In the genomic region with DNA sequence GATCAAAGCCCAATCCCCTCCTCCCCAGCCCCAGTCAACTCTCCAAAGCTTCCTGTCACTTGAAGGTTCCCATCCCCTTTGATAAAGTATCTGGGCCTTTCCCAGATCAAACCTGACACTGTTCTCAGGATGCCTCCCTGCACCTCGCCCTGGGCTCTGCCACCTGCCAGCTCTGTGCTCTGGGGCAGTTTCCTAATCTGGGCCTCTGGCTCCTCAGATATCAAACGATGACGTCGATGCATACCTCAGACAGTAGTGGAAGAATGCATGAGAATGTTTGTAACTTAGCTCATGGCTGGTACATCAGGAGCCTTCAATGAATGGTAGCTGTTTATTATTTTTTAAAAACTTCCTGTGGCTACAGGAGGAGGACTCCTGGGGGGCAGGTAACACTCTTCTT, we compare ENCODE assay signal across 10 cellular contexts.
DNase-seq lines count a peak whose midpoint lies in the region; ATAC-seq, FAIRE-seq and TF ChIP-seq lines count a peak whose summit lies in the region.
"Had no signal": no experiment of that assay in that cellular context is flagged by ENCODE, and none has a peak within 500 bp of the region (broad histone marks: within the 10 kb centered on the region; RNA-seq: fewer than 3 reads in every experiment).

No MANE protein-coding gene starts in this region.

- CTCF ChIA-PET in MCF 10A (lab: Yijun Ruan, JAX) = interaction anchor here (0.7 to 7.2 kb wide), 5 partner anchors 22 to 452 kb away, joined by 3 to 136 read pairs (median 3); no protein-coding TSS in a partner anchor

- peak; percentile 47 to 77 for ATAC-seq in lower lobe of right lung

- H3K4me1 Mint-ChIP-seq in MCF 10A (ENCODE audit: insufficient read depth, unreplicated experiment) = peaks cover 7% of the 10 kb centered on the region

- H3K36me3 Mint-ChIP-seq in MCF 10A (ENCODE audit: insufficient read depth, unreplicated experiment) = peaks cover 11% of the 10 kb centered on the region

- H3K27ac ChIP-seq in breast epithelium (no peak overlapping the region), lower lobe of right lung (peak overlapping the region; percentile 33), vagina (no peak overlapping the region)
- H3K27ac ChIP-seq: SJCRH30 had no signal

- H3K4me1 ChIP-seq in breast epithelium = peaks cover 0 to 2% of the 10 kb centered on the region in 2 donors
- peaks cover 28% of the 10 kb centered on the region for H3K4me1 ChIP-seq in lower lobe of right lung
- peaks cover 27% of the 10 kb centered on the region for H3K4me1 ChIP-seq in vagina
- peaks cover 26% of the 10 kb centered on the region for H3K4me1 ChIP-seq in BE2C

- TF ChIP-seq POLR2A in breast epithelium (IDR thresholded peaks at IDR 0.05) (no peak), vagina (IDR thresholded peaks at IDR 0.05) (no peak)

- H3K27ac Mint-ChIP-seq in MCF 10A (ENCODE audit: low read depth, unreplicated experiment) = no peak overlapping the region

- POLR2A ChIA-PET in MCF 10A (lab: Yijun Ruan, JAX) = no interaction called here

- FAIRE-seq in bronchial epithelial cell (lab: Jason Lieb, UNC) = no peak

- H3K9me3 Mint-ChIP-seq in MCF 10A (ENCODE audit: unreplicated experiment) = no peaks in the 10 kb centered on the region
- H3K9me3 Mint-ChIP-seq: CD14-positive monocyte had no signal

- H3K27me3 ChIP-seq in breast epithelium (no peaks in the 10 kb centered on the region), bronchial epithelial cell (ENCODE audit: control insufficient read depth, insufficient read depth, low read length) (no peaks in the 10 kb centered on the region), lower lobe of right lung (ENCODE audit: low read depth) (no peaks in the 10 kb centered on the region), vagina (no peaks in the 10 kb centered on the region), BE2C (no peaks in the 10 kb centered on the region)
- H3K27me3 ChIP-seq: SJCRH30 had no signal

- TF ChIP-seq CTCF in MCF 10A (IDR thresholded peaks at IDR 0.05; ENCODE audit: unreplicated experiment) (no peak), breast epithelium (IDR thresholded peaks at IDR 0.05) (no peak), bronchial epithelial cell (IDR thresholded peaks at IDR 0.05; ENCODE audit: insufficient read depth, low read length, severe bottlenecking) (no peak), lower lobe of right lung (IDR thresholded peaks at IDR 0.05) (no peak), vagina (IDR thresholded peaks at IDR 0.05) (no peak), BE2C (IDR thresholded peaks at IDR 0.05; ENCODE audit: low read depth, low read length) (no peak)

- peak; percentile 47 for DNase-seq in MCF 10A (ENCODE audit: unreplicated experiment)
- no peak for DNase-seq in breast epithelium (ENCODE audit: low spot score in 2 of 2)
- DNase-seq in bronchial epithelial cell (ENCODE audit: low read depth) = peak; percentile 21
- no peak for DNase-seq in lower lobe of right lung
- peak; percentile 16 to 84 for DNase-seq in vagina (ENCODE audit: extremely low spot score in 2 of 2)
- no peak for DNase-seq in BE2C
- DNase-seq in retina = no peak
- DNase-seq in stimulated activated CD4-positive, alpha-beta T cell treated with anti-CD3 and anti-CD28 coated beads, Interleukin-4, amount 100 ng/mL, for 24 hours = no peak

- H3K36me3 ChIP-seq in breast epithelium (no peaks in the 10 kb centered on the region), bronchial epithelial cell (ENCODE audit: control insufficient read depth, insufficient read depth, low read length) (no peaks in the 10 kb centered on the region), lower lobe of right lung (peaks cover 26% of the 10 kb centered on the region), vagina (peaks cover 0 to 7% of the 10 kb centered on the region in 2 donors), BE2C (peaks cover 13% of the 10 kb centered on the region)
- H3K36me3 ChIP-seq: SJCRH30 had no signal

- no peaks in the 10 kb centered on the region for H3K9me3 ChIP-seq in breast epithelium
- no peaks in the 10 kb centered on the region for H3K9me3 ChIP-seq in lower lobe of right lung
- H3K9me3 ChIP-seq in vagina = no peaks in the 10 kb centered on the region
- H3K9me3 ChIP-seq in BE2C = no peaks in the 10 kb centered on the region
- H3K9me3 ChIP-seq: SJCRH30 had no signal

- intact Hi-C loops in MCF 10A (cut with micrococcal nuclease) (no loop called here), breast epithelium (cut with DNase I; ENCODE audit: low total_unique reads) (loop anchor here (10.0 kb wide), 1 partner anchor 282 kb away; no protein-coding TSS in a partner anchor), lower lobe of right lung (cut with DNase I) (loop anchor here (5.0 kb wide), 1 partner anchor 285 kb away; no protein-coding TSS in a partner anchor), vagina (cut with DNase I) (loop anchor here (5.0 kb wide), 2 partner anchors 160 to 285 kb away; partner anchors contain the start of gene FYN)

- H3K4me3 ChIP-seq in breast epithelium (no peak overlapping the region), bronchial epithelial cell (ENCODE audit: low read depth, low read length) (no peak overlapping the region), lower lobe of right lung (no peak overlapping the region), vagina (no peak overlapping the region), BE2C (ENCODE audit: low read depth, low read length) (no peak overlapping the region)
- H3K4me3 ChIP-seq: SJCRH30 had no signal

- H3K27me3 Mint-ChIP-seq in MCF 10A (ENCODE audit: insufficient read depth, unreplicated experiment) = no peaks in the 10 kb centered on the region

- BruUV-seq in MCF 10A (replicated peaks; lab: Mats Ljungman, UMichigan) = no TSS peak

- no peak overlapping the region for H3K4me3 Mint-ChIP-seq in MCF 10A (ENCODE audit: unreplicated experiment)
- H3K4me3 Mint-ChIP-seq: CD14-positive monocyte had no signal

Comparison
In these comparisons a context has a peak if more than half of its experiments do, and no peak if none do; other contexts are left out.
1. DNase-seq: peak in MCF 10A (single experiment), bronchial epithelial cell (single experiment) and vagina (2 of 2); none in breast epithelium (0 of 2), lower lobe of right lung (single experiment), BE2C (single experiment), retina (single experiment) and stimulated activated CD4-positive, alpha-beta T cell treated with anti-CD3 and anti-CD28 coated beads, Interleukin-4, amount 100 ng/mL, for 24 hours (single experiment).